24 cellular contexts compared by ENCODE assay signal in genomic region chr2:22991844-22992243, GRCh38.
A peak's percentile ranks its signal among the peaks of the same experiment; 100 is the strongest.
DNase-seq lines count a peak whose midpoint lies in the region; ATAC-seq and TF ChIP-seq lines count a peak whose summit lies in the region.
"Had no signal": no experiment of that assay in that cellular context is flagged by ENCODE, and none has a peak within 500 bp of the region (broad histone marks: within the 10 kb centered on the region; RNA-seq: fewer than 3 reads in every experiment).

No MANE protein-coding gene starts in this region.

- POLR2A ChIA-PET in OCI-LY7 (lab: Charles Lee): no interaction called here
- POLR2A ChIA-PET in MCF 10A (lab: Yijun Ruan, JAX): interaction anchor here (0.5 kb wide), 1 partner anchor 1760 kb away, joined by 3 read pairs; no protein-coding TSS in a partner anchor

- intact Hi-C loops in OCI-LY7 (cut with micrococcal nuclease; ENCODE audit: unreplicated experiment) (no loop called here), MCF 10A (cut with micrococcal nuclease) (no loop called here)

- TF ChIP-seq CTCF in OCI-LY7 (conservative IDR thresholded peaks at IDR 0.05; ENCODE audit: low read length) (peak; percentile 47), endodermal cell (conservative IDR thresholded peaks at IDR 0.05) (peak; percentile 55), type B pancreatic cell (conservative IDR thresholded peaks at IDR 0.05) (peak; percentile 32), MCF 10A (IDR thresholded peaks at IDR 0.05; ENCODE audit: unreplicated experiment) (no peak)

- H3K27me3 Mint-ChIP-seq in endodermal cell (ENCODE audit: insufficient read depth) (no peaks in the 10 kb centered on the region), type B pancreatic cell (no peaks in the 10 kb centered on the region), MCF 10A (ENCODE audit: insufficient read depth, unreplicated experiment) (no peaks in the 10 kb centered on the region)
- H3K27me3 Mint-ChIP-seq: activated CD4-positive, alpha-beta memory T cell treated with anti-CD3 and anti-CD28 coated beads for 36 hours; activated naive CD8-positive, alpha-beta T cell treated with anti-CD3 and anti-CD28 coated beads for 36 hours had no signal

- WGBS in endodermal cell (ENCODE audit: insufficient coverage in 1 of 2, insufficient read length in 1 of 2), 2 experiments: 95 to 100% methylated on average over 1 of the region's 3 CpGs

- no peaks in the 10 kb centered on the region for H3K9me2 ChIP-seq in OCI-LY7 (ENCODE audit: insufficient read depth, low read length)

- BruUV-seq in OCI-LY7 (replicated peaks; lab: Mats Ljungman, UMichigan) (no TSS peak), MCF 10A (replicated peaks; lab: Mats Ljungman, UMichigan) (no TSS peak)

- H3K4me2 ChIP-seq in OCI-LY7 (ENCODE audit: low read length): no peak overlapping the region
- H3K4me2 ChIP-seq: A549, BLaER1, smooth muscle cell had no signal

- H3K4me3 ChIP-seq in OCI-LY7 (ENCODE audit: low read depth, low read length, poor library complexity, severe bottlenecking): no peak overlapping the region
- H3K4me3 ChIP-seq in endodermal cell (ENCODE audit: low read length): no peak overlapping the region
- H3K4me3 ChIP-seq: A549, ascending aorta, BLaER1, smooth muscle cell had no signal

- H3K36me3 Mint-ChIP-seq in endodermal cell (ENCODE audit: low read depth): no peaks in the 10 kb centered on the region
- no peaks in the 10 kb centered on the region for H3K36me3 Mint-ChIP-seq in type B pancreatic cell
- H3K36me3 Mint-ChIP-seq in MCF 10A (ENCODE audit: insufficient read depth, unreplicated experiment): no peaks in the 10 kb centered on the region
- H3K36me3 Mint-ChIP-seq: activated CD4-positive, alpha-beta memory T cell treated with anti-CD3 and anti-CD28 coated beads for 36 hours; activated naive CD8-positive, alpha-beta T cell treated with anti-CD3 and anti-CD28 coated beads for 36 hours had no signal

- no peaks in the 10 kb centered on the region for H3K9me3 Mint-ChIP-seq in endodermal cell
- H3K9me3 Mint-ChIP-seq in type B pancreatic cell: no peaks in the 10 kb centered on the region
- no peaks in the 10 kb centered on the region for H3K9me3 Mint-ChIP-seq in MCF 10A (ENCODE audit: unreplicated experiment)
- H3K9me3 Mint-ChIP-seq: activated CD4-positive, alpha-beta memory T cell treated with anti-CD3 and anti-CD28 coated beads for 36 hours; activated naive CD8-positive, alpha-beta T cell treated with anti-CD3 and anti-CD28 coated beads for 36 hours; activated T-helper 2 cell treated with anti-CD3 and anti-CD28 coated beads, Interferon-gamma antibody, Interleukin-2, Interleukin-4, amounts not matched to agents 10 μg/mL and 5 μg/mL and 100 μg/mL, durations not matched to agents 14 hours and 24 hours and 36 hours had no signal

- H3K27ac Mint-ChIP-seq in endodermal cell: no peak overlapping the region
- no peak overlapping the region for H3K27ac Mint-ChIP-seq in type B pancreatic cell
- H3K27ac Mint-ChIP-seq in MCF 10A (ENCODE audit: low read depth, unreplicated experiment): no peak overlapping the region
- H3K27ac Mint-ChIP-seq: activated CD4-positive, alpha-beta memory T cell treated with anti-CD3 and anti-CD28 coated beads for 36 hours; activated naive CD8-positive, alpha-beta T cell treated with anti-CD3 and anti-CD28 coated beads for 36 hours; activated T-helper 2 cell treated with anti-CD3 and anti-CD28 coated beads, Interferon-gamma antibody, Interleukin-2, Interleukin-4, amounts not matched to agents 10 μg/mL and 5 μg/mL and 100 μg/mL, durations not matched to agents 14 hours and 24 hours and 36 hours had no signal

- H3K79me2 ChIP-seq in OCI-LY7 (ENCODE audit: insufficient read depth, low read depth, low read length): no peaks in the 10 kb centered on the region

- CTCF ChIA-PET in OCI-LY7 (lab: Charles Lee; ENCODE audit: unreplicated experiment): no interaction called here
- CTCF ChIA-PET in MCF 10A (lab: Yijun Ruan, JAX): no interaction called here

- no peaks in the 10 kb centered on the region for H4K20me1 ChIP-seq in OCI-LY7 (ENCODE audit: insufficient read depth, low read length)
- H4K20me1 ChIP-seq: BLaER1 had no signal

- H3K27me3 ChIP-seq in endodermal cell (ENCODE audit: control insufficient read depth, insufficient read depth, low read length, poor library complexity, severe bottlenecking): no peaks in the 10 kb centered on the region
- H3K27me3 ChIP-seq: ascending aorta, BLaER1 had no signal

- DNase-seq in NCI-H82 (lab: John Stamatoyannopoulos, UW): peak; percentile 28
- no peak for DNase-seq in NCI-H82 treated with DMSO at 0.1 percent for 48 hours (lab: John Stamatoyannopoulos, UW; ENCODE audit: unreplicated experiment)
- no peak for DNase-seq in OCI-LY7 (ENCODE audit: low spot score)
- no peak for DNase-seq in endodermal cell
- DNase-seq in type B pancreatic cell (ENCODE audit: extremely low spot score, unreplicated experiment): no peak
- no peak for DNase-seq in MCF 10A (ENCODE audit: unreplicated experiment)
- DNase-seq in COLO829 (ENCODE audit: low spot score): no peak
- DNase-seq: activated CD4-positive, alpha-beta memory T cell treated with anti-CD3 and anti-CD28 coated beads for 36 hours; activated CD4-positive, CD25-positive, alpha-beta regulatory T cell; activated CD8-positive, alpha-beta memory T cell treated with anti-CD3 and anti-CD28 coated beads, Interleukin-2, amount 50 U/mL, for 48 hours; activated naive CD8-positive, alpha-beta T cell treated with anti-CD3 and anti-CD28 coated beads for 36 hours; caudate nucleus; dermis blood vessel endothelial cell; NCI-H1105 treated with DMSO at 0.1 percent for 48 hours; NCI-H2029 treated with DMSO at 0.1 percent for 48 hours; NCI-H446 treated with DMSO at 0.1 percent for 48 hours; stimulated activated CD4-positive, alpha-beta T cell treated with anti-CD3 and anti-CD28 coated beads, Interleukin-2, amount 100 ng/mL, for 24 hours had no signal

- H3K9ac ChIP-seq in endodermal cell (ENCODE audit: extremely low read depth, low read length, poor library complexity, severe bottlenecking): no peak overlapping the region
- H3K9ac ChIP-seq: BLaER1 had no signal

- H3K27ac ChIP-seq in OCI-LY7 (ENCODE audit: low read depth, low read length, poor library complexity, severe bottlenecking) (no peak overlapping the region), endodermal cell (ENCODE audit: low read depth, low read length) (no peak overlapping the region)
- H3K27ac ChIP-seq: A549, ascending aorta, BLaER1 had no signal

- H3K36me3 ChIP-seq in OCI-LY7 (ENCODE audit: insufficient read depth, low read length) (no peaks in the 10 kb centered on the region), endodermal cell (ENCODE audit: control insufficient read depth, insufficient read depth, low read length) (no peaks in the 10 kb centered on the region)
- H3K36me3 ChIP-seq: ascending aorta, BLaER1 had no signal

- H3K9me3 ChIP-seq in OCI-LY7 (ENCODE audit: low read length) (no peaks in the 10 kb centered on the region), endodermal cell (ENCODE audit: control insufficient read depth, low read length) (no peaks in the 10 kb centered on the region)
- H3K9me3 ChIP-seq: A549, ascending aorta, BLaER1 had no signal

- no peak overlapping the region for H3K4me3 Mint-ChIP-seq in endodermal cell
- H3K4me3 Mint-ChIP-seq in type B pancreatic cell: no peak overlapping the region
- H3K4me3 Mint-ChIP-seq in MCF 10A (ENCODE audit: unreplicated experiment): no peak overlapping the region
- H3K4me3 Mint-ChIP-seq: activated CD4-positive, alpha-beta memory T cell treated with anti-CD3 and anti-CD28 coated beads for 36 hours; activated naive CD8-positive, alpha-beta T cell treated with anti-CD3 and anti-CD28 coated beads for 36 hours had no signal

- no peak overlapping the region for H2AFZ ChIP-seq in OCI-LY7 (ENCODE audit: low read length)

- no peak for ATAC-seq in HG03025 (IDR thresholded peaks at IDR 0.05; ENCODE audit: low FRiP score, unreplicated experiment)
- ATAC-seq: A549, HCT116 had no signal

- H3K4me1 Mint-ChIP-seq in endodermal cell (peaks cover 27% of the 10 kb centered on the region), type B pancreatic cell (ENCODE audit: unreplicated experiment) (peaks cover 5% of the 10 kb centered on the region), MCF 10A (ENCODE audit: insufficient read depth, unreplicated experiment) (peaks cover 7% of the 10 kb centered on the region)
- H3K4me1 Mint-ChIP-seq: activated naive CD8-positive, alpha-beta T cell treated with anti-CD3 and anti-CD28 coated beads for 36 hours had no signal

- H3K4me1 ChIP-seq in OCI-LY7 (ENCODE audit: insufficient read depth, low read length, poor library complexity, severe bottlenecking) (no peaks in the 10 kb centered on the region), endodermal cell (ENCODE audit: control insufficient read depth, insufficient read depth, low read length) (peaks cover 9% of the 10 kb centered on the region)
- H3K4me1 ChIP-seq: A549, ascending aorta, BLaER1 had no signal
